ENCODE assay signal across 20 cellular contexts in genomic region chr10:4586756-4587155, GRCh38.
DNase-seq lines count a peak whose midpoint lies in the region; ATAC-seq lines count a peak whose summit lies in the region.
"Had no signal": no experiment of that assay in that cellular context is flagged by ENCODE, and none has a peak within 500 bp of the region (broad histone marks: within the 10 kb centered on the region; RNA-seq: fewer than 3 reads in every experiment).

No MANE protein-coding gene starts in this region.

- DNase-seq in AG08396 (ENCODE audit: low spot score) (peak; percentile 26), LHCN-M2 (ENCODE audit: low read depth) (peak; percentile 49), dedifferentiated amniotic fluid mesenchymal stem cell (ENCODE audit: extremely low spot score) (peak; percentile 27), kidney glomerular epithelial cell (lab: John Stamatoyannopoulos, UW) (peak; percentile 52), D341Med (ENCODE audit: low spot score) (no peak), amniotic stem cell (lab: John Stamatoyannopoulos, UW) (no peak), activated gamma-delta T cell treated with Interleukin-2 at 50 U/mL for 16 hours (no peak)
- DNase-seq: activated CD4-positive, alpha-beta T cell treated with anti-CD3 and anti-CD28 coated beads, Interleukin-2, amount 50 U/mL, for 4 hours; activated naive CD4-positive, alpha-beta T cell treated with Interleukin-2 at 50 U/mL for 16 hours; DMS 273 treated with DMSO at 0.1 percent for 48 hours; effector memory CD4-positive, alpha-beta T cell; GDM1; mammary epithelial cell; naive B cell; NCI-H1694; NCI-H2227 treated with DMSO at 0.1 percent for 48 hours; PC-9 had no signal

- no peak for ATAC-seq in HG03139 (IDR thresholded peaks at IDR 0.05; ENCODE audit: unreplicated experiment)
- ATAC-seq: sciatic nerve; stimulated activated effector memory CD8-positive, alpha-beta T cell treated with anti-CD3 and anti-CD28 coated beads, Interleukin-12 subunit alpha, Interleukin-12 subunit beta, amount 100 ng/mL, for 72 hours had no signal

Comparison
In these comparisons a context has a peak if more than half of its experiments do, and no peak if none do; other contexts are left out.
1. DNase-seq: peak in AG08396 (single experiment), LHCN-M2 (single experiment), dedifferentiated amniotic fluid mesenchymal stem cell (single experiment) and kidney glomerular epithelial cell (single experiment); none in D341Med (single experiment), amniotic stem cell (single experiment) and activated gamma-delta T cell treated with Interleukin-2 at 50 U/mL for 16 hours (single experiment).